In genomic region chr18:9913151-9913525, GRCh38 we compare ENCODE assay signal across 8 cellular contexts. TPM values are rescaled to one million over a fixed set of nuclear protein-coding genes. Genes with fewer than 3 reads are reported as not detected.
DNase-seq lines count a peak whose midpoint lies in the region; ATAC-seq and TF ChIP-seq lines count a peak whose summit lies in the region.

No MANE protein-coding gene starts in this region.

- H3K4me1 ChIP-seq in iPS-20b (ENCODE audit: insufficient read depth, low read length) (peaks cover 18% of the 10 kb centered on the region), suprapubic skin (peaks cover 35% of the 10 kb centered on the region)

- H3K4me3 Mint-ChIP-seq in T-helper 2 cell treated with Interferon-gamma antibody and Interleukin-4, amounts not matched to agents 5 μg/mL and 100 μg/mL, for 36 hours, result peak overlapping the region; percentile 90
- H3K4me3 Mint-ChIP-seq in activated naive CD8-positive, alpha-beta T cell treated with anti-CD3 and anti-CD28 coated beads, Interleukin-2, amount 50 U/mL, for 24 hours, result peak overlapping the region; percentile 86

- WGBS in suprapubic skin, result 4% methylated on average over 12 of the region's 12 CpGs

- DNase-seq in T-helper 2 cell treated with Interferon-gamma antibody and Interleukin-4, amounts not matched to agents 5 μg/mL and 100 μg/mL, for 36 hours (ENCODE audit: low spot score), result no peak
- DNase-seq in T-helper 2 cell, result no peak
- no peak for DNase-seq in activated naive CD8-positive, alpha-beta T cell treated with anti-CD3 and anti-CD28 coated beads, Interleukin-2, amount 50 U/mL, for 24 hours
- DNase-seq in suprapubic skin (ENCODE audit: low spot score in 2 of 2), result no peak
- DNase-seq in LoVo (ENCODE audit: low spot score), result no peak
- no peak for DNase-seq in NCI-H1930 (lab: John Stamatoyannopoulos, UW)
- no peak for DNase-seq in kidney tubule cell (ENCODE audit: low spot score)

- no peak for TF ChIP-seq CTCF in suprapubic skin (IDR thresholded peaks at IDR 0.05)

- H3K9ac ChIP-seq in iPS-20b (ENCODE audit: low read depth, low read length), result peak overlapping the region; percentile 84; the same call in 1 of the 2 replicates

- H3K36me3 Mint-ChIP-seq in T-helper 2 cell treated with Interferon-gamma antibody and Interleukin-4, amounts not matched to agents 5 μg/mL and 100 μg/mL, for 36 hours (ENCODE audit: low read depth), result peaks cover 1% of the 10 kb centered on the region
- peaks cover 2% of the 10 kb centered on the region for H3K36me3 Mint-ChIP-seq in activated naive CD8-positive, alpha-beta T cell treated with anti-CD3 and anti-CD28 coated beads, Interleukin-2, amount 50 U/mL, for 24 hours (ENCODE audit: low read depth)

- peaks cover 22% of the 10 kb centered on the region for H3K4me1 Mint-ChIP-seq in T-helper 2 cell treated with Interferon-gamma antibody and Interleukin-4, amounts not matched to agents 5 μg/mL and 100 μg/mL, for 36 hours (ENCODE audit: low read depth)
- H3K4me1 Mint-ChIP-seq in activated naive CD8-positive, alpha-beta T cell treated with anti-CD3 and anti-CD28 coated beads, Interleukin-2, amount 50 U/mL, for 24 hours, result peaks cover 29% of the 10 kb centered on the region

- H3K9me3 Mint-ChIP-seq in T-helper 2 cell treated with Interferon-gamma antibody and Interleukin-4, amounts not matched to agents 5 μg/mL and 100 μg/mL, for 36 hours, result no peaks in the 10 kb centered on the region
- no peaks in the 10 kb centered on the region for H3K9me3 Mint-ChIP-seq in activated naive CD8-positive, alpha-beta T cell treated with anti-CD3 and anti-CD28 coated beads, Interleukin-2, amount 50 U/mL, for 24 hours

- no peak overlapping the region for H3K27ac ChIP-seq in iPS-20b (ENCODE audit: low read length)
- H3K27ac ChIP-seq in suprapubic skin, result peak overlapping the region; percentile 100

- H3K9me3 ChIP-seq in iPS-20b (ENCODE audit: insufficient read depth, low read depth, low read length), result no peaks in the 10 kb centered on the region
- H3K9me3 ChIP-seq in suprapubic skin, result no peaks in the 10 kb centered on the region

- H3K27me3 Mint-ChIP-seq in T-helper 2 cell treated with Interferon-gamma antibody and Interleukin-4, amounts not matched to agents 5 μg/mL and 100 μg/mL, for 36 hours (ENCODE audit: low read depth), result peaks cover 13% of the 10 kb centered on the region
- H3K27me3 Mint-ChIP-seq in activated naive CD8-positive, alpha-beta T cell treated with anti-CD3 and anti-CD28 coated beads, Interleukin-2, amount 50 U/mL, for 24 hours, result no peaks in the 10 kb centered on the region

- H3K4me3 ChIP-seq in iPS-20b (ENCODE audit: low read length) (peak overlapping the region; percentile 93), suprapubic skin (peak overlapping the region; percentile 61)

- ATAC-seq in activated naive CD8-positive, alpha-beta T cell treated with anti-CD3 and anti-CD28 coated beads, Interleukin-2, amount 50 U/mL, for 24 hours, result no peak

- peak overlapping the region; percentile 94 for H3K27ac Mint-ChIP-seq in T-helper 2 cell treated with Interferon-gamma antibody and Interleukin-4, amounts not matched to agents 5 μg/mL and 100 μg/mL, for 36 hours
- peak overlapping the region; percentile 95 for H3K27ac Mint-ChIP-seq in activated naive CD8-positive, alpha-beta T cell treated with anti-CD3 and anti-CD28 coated beads, Interleukin-2, amount 50 U/mL, for 24 hours

- TF ChIP-seq POLR2A in suprapubic skin (IDR thresholded peaks at IDR 0.05), result no peak

- TF ChIP-seq EP300 in suprapubic skin (IDR thresholded peaks at IDR 0.05), result no peak

- H3K27me3 ChIP-seq in iPS-20b (ENCODE audit: insufficient read depth, low read length), result no peaks in the 10 kb centered on the region
- no peaks in the 10 kb centered on the region for H3K27me3 ChIP-seq in suprapubic skin

- H3K36me3 ChIP-seq in iPS-20b (ENCODE audit: insufficient read depth, low read depth, low read length) (no peaks in the 10 kb centered on the region), suprapubic skin (no peaks in the 10 kb centered on the region)

RNA-seq across cellular contexts. Expression of gene VAPA, which starts 0.7 kb away (rescaled TPM):
- 100 to 1,000 TPM; 182 to 244 (median 212) TPM for total RNA-seq in suprapubic skin

RNA-seq across cellular contexts. Expression of gene TXNDC2, which starts 27.4 kb away (rescaled TPM):
- total RNA-seq in suprapubic skin, result not detected
